Comparison of ENCODE assay signal across 9 cellular contexts in the genomic region with DNA sequence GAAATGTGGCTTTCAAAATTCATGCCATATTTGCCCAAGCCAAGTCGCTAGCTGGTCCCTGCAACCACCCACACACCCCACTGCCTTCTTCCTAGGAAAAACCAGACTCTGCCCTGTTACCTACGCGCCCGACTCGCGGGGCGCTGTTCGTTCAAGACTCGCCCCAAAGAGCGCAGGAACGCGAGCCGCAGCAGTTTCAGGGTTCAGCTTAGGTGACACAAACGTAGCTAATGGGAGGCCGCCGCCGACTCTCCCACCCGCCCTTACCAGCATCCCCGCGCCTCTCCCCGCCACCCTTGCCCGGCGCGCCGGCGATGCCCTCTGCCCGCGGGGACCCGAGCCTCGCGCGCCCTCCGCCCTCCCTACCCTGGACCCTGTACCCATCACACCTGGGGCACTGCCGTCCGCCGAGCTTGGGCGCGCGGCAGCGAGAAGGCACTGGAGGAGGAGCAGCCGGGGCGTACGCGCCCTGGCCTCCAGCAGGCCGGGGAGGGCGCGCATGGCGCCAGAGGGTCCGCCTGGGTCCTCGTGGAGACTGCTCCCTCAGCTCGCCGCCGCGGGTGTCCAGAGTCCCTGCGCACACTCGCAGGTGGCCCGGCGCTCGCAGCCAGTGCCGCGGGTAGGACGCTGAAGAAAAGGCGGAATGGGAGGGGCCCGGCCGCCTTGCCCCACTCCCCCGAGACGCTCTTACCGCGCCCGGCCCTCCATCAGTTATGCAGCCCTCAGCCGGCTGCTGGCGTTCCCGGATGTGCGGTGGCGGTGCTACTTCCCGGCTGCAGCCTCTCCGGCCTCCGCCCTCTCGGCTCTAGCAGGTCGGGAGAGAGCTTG. TPM values are rescaled to one million over a fixed set of nuclear protein-coding genes. Genes with fewer than 3 reads are reported as not detected.
DNase-seq lines count a peak whose midpoint lies in the region; ATAC-seq and TF ChIP-seq lines count a peak whose summit lies in the region.
"Had no signal": no experiment of that assay in that cellular context is flagged by ENCODE, and none has a peak within 500 bp of the region (broad histone marks: within the 10 kb centered on the region; RNA-seq: fewer than 3 reads in every experiment).

A gene with protein sequence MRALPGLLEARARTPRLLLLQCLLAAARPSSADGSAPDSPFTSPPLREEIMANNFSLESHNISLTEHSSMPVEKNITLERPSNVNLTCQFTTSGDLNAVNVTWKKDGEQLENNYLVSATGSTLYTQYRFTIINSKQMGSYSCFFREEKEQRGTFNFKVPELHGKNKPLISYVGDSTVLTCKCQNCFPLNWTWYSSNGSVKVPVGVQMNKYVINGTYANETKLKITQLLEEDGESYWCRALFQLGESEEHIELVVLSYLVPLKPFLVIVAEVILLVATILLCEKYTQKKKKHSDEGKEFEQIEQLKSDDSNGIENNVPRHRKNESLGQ (minus strand): TSS at position 638 of the 828 bp plus-strand sequence. CDS start 137 bp downstream, at position 501.

- H3K36me3 ChIP-seq in adrenal gland (replicated peaks in 1 of 2) (no peaks in the 10 kb centered on the region), iPS-18a (ENCODE audit: control insufficient read depth, low read depth, low read length) (no peaks in the 10 kb centered on the region), smooth muscle cell (ENCODE audit: low read depth) (no peaks in the 10 kb centered on the region)
- H3K36me3 ChIP-seq: uterus had no signal

- H3K4me1 ChIP-seq in adrenal gland (replicated peaks in 1 of 2) (peaks cover 0 to 9% of the 10 kb centered on the region in 2 donors), iPS-18a (ENCODE audit: control insufficient read depth, low read depth, low read length) (peaks cover 5% of the 10 kb centered on the region), smooth muscle cell (ENCODE audit: low read depth) (no peaks in the 10 kb centered on the region)
- H3K4me1 ChIP-seq: uterus had no signal

- intact Hi-C loops in adrenal gland (cut with DNase I) = no loop called here

- H3K79me2 ChIP-seq in smooth muscle cell (ENCODE audit: low read depth) = no peaks in the 10 kb centered on the region

- H3K27ac ChIP-seq in adrenal gland (peak within 1 kb of the TSS in 4 of 5 donors; percentile 62 to 92 (median 67)), iPS-18a (ENCODE audit: low read length) (no peak within 1 kb of the TSS), smooth muscle cell (ENCODE audit: low read depth) (no peak within 1 kb of the TSS)
- H3K27ac ChIP-seq: uterus had no signal

- peak within 1 kb of the TSS; percentile 61 for H3K9ac ChIP-seq in iPS-18a (ENCODE audit: low read length)
- no peak within 1 kb of the TSS for H3K9ac ChIP-seq in smooth muscle cell (ENCODE audit: low read depth)

- peak within 1 kb of the TSS; percentile 78 for H2AFZ ChIP-seq in smooth muscle cell (ENCODE audit: low read depth)

- no peaks in the 10 kb centered on the region for H4K20me1 ChIP-seq in smooth muscle cell (ENCODE audit: low read depth)

- TF ChIP-seq CTCF in adrenal gland (IDR thresholded peaks at IDR 0.05) = no peak
- no peak for TF ChIP-seq CTCF in smooth muscle cell (IDR thresholded peaks at IDR 0.05; ENCODE audit: borderline replicate concordance, insufficient read depth, poor library complexity, severe bottlenecking)

- H3K4me3 ChIP-seq in adrenal gland (peak within 1 kb of the TSS; percentile 33 to 93 (median 62)), iPS-18a (ENCODE audit: low read length) (peak within 1 kb of the TSS; percentile 69), smooth muscle cell (peak within 1 kb of the TSS; percentile 75)
- H3K4me3 ChIP-seq: uterus had no signal

- 1% methylated on average over 27 to 80 of the region's 80 CpGs for WGBS in adrenal gland, 4 donors
- WGBS in smooth muscle cell (ENCODE audit: low lambda C conversion rate) = 1% methylated on average over 56 of the region's 80 CpGs

- DNase-seq in Daoy (ENCODE audit: low read depth) (peak; percentile 75), KBM-7 (peak; percentile 88), T-helper 1 cell (peak; percentile 66 to 89 (median 74)), adrenal gland (peak; percentile 38 to 78 (median 59)), smooth muscle cell (lab: John Stamatoyannopoulos, UW; ENCODE audit: unreplicated experiment) (no peak), NCI-H1092 treated with DMSO at 0.1 percent for 48 hours (lab: John Stamatoyannopoulos, UW) (no peak)

- in situ Hi-C loops in KBM-7 (cut with MboI; ENCODE audit: low pct_unique_long_range_greater_than_20kb, low sequenced_read_pairs) = no loop called here

- H3K4me2 ChIP-seq in smooth muscle cell = peak within 1 kb of the TSS; percentile 95

- no peaks in the 10 kb centered on the region for H3F3A ChIP-seq in smooth muscle cell (ENCODE audit: low read depth)

- H3K27me3 ChIP-seq in adrenal gland (no peaks in the 10 kb centered on the region), iPS-18a (ENCODE audit: control insufficient read depth, insufficient read depth, low read length) (no peaks in the 10 kb centered on the region), smooth muscle cell (ENCODE audit: low read depth) (no peaks in the 10 kb centered on the region)
- H3K27me3 ChIP-seq: uterus had no signal

- peak; percentile 65 for ATAC-seq in GM21526 (IDR thresholded peaks at IDR 0.05; ENCODE audit: low FRiP score, unreplicated experiment)

- H3K9me3 ChIP-seq in adrenal gland (replicated peaks in 1 of 3) (no peaks in the 10 kb centered on the region), iPS-18a (ENCODE audit: control insufficient read depth, low read depth, low read length) (no peaks in the 10 kb centered on the region), smooth muscle cell (replicated peaks; ENCODE audit: low read depth) (no peaks in the 10 kb centered on the region)
- H3K9me3 ChIP-seq: uterus had no signal

- peak in 1 of 2 donors; percentile 32 for TF ChIP-seq POLR2A in adrenal gland (IDR thresholded peaks at IDR 0.05)

RNA-seq across cellular contexts. Expression of the gene that starts here (rescaled TPM):
- total RNA-seq in Daoy (2014; rRNA removed; shearing (Covaris generic)) = 17.0 and 21.6 TPM in 2 replicates
- 10 to 100 TPM; 33.5 to 78.1 (median 48.9) TPM for total RNA-seq in adrenal gland
- polyA plus RNA-seq in adrenal gland = 10 to 100 TPM in 2 of 3 donors, 1 to 10 TPM in 1; 6.1 to 41.4 (median 12.0) TPM
- total RNA-seq in smooth muscle cell = 19.5 and 20.9 TPM in 2 replicates
- polyA plus RNA-seq in smooth muscle cell = 6.6 and 7.9 TPM in 2 replicates

Comparison
In these comparisons a context has a peak if more than half of its experiments do, and no peak if none do; other contexts are left out.
1. DNase-seq: peak in Daoy (single experiment), KBM-7 (single experiment), T-helper 1 cell (5 of 5) and adrenal gland (7 of 7); none in smooth muscle cell (single experiment) and NCI-H1092 treated with DMSO at 0.1 percent for 48 hours (single experiment).
2. H3K27ac ChIP-seq: peak in adrenal gland (4 of 5); none in iPS-18a (single experiment) and smooth muscle cell (single experiment).
3. Peak in every context shown above with its lines, with median percentiles within 50 percentile points of each other: H3K4me3 ChIP-seq.